22 cellular contexts compared by ENCODE assay signal in genomic region chr2:76311713-76312112, GRCh38.
"Had no signal": no experiment of that assay in that cellular context is flagged by ENCODE, and none has a peak within 500 bp of the region (broad histone marks: within the 10 kb centered on the region; RNA-seq: fewer than 3 reads in every experiment).

No MANE protein-coding gene starts in this region.

- H3K36me3 ChIP-seq: esophagus squamous epithelium, gastrocnemius medialis, heart right ventricle, left lung, lower lobe of right lung had no signal

- H3K9me3 ChIP-seq: esophagus squamous epithelium, gastrocnemius medialis, heart right ventricle, left lung, lower lobe of right lung had no signal

- H3K27me3 ChIP-seq: dorsolateral prefrontal cortex, esophagus squamous epithelium, gastrocnemius medialis, heart right ventricle, left lung had no signal

- H3K27ac ChIP-seq: coronary artery, dorsolateral prefrontal cortex, epithelial cell of prostate, esophagus squamous epithelium, gastrocnemius medialis, heart right ventricle, left lung, lower lobe of right lung had no signal

- H3K4me1 ChIP-seq: esophagus squamous epithelium, gastrocnemius medialis, heart right ventricle, left lung, lower lobe of right lung had no signal

- DNase-seq: dermis blood vessel endothelial cell; dorsolateral prefrontal cortex; effector CD4-positive, alpha-beta T cell; effector memory CD4-positive, alpha-beta T cell; erythroblast; esophagus squamous epithelium; foreskin fibroblast; foreskin melanocyte; gastrocnemius medialis; glutamatergic neuron; head of caudate nucleus; heart right ventricle; hippocampal formation; left cardiac atrium; left lung; left ventricle myocardium superior; lower lobe of right lung; mesenchymal stem cell; midbrain had no signal

- H3K4me3 ChIP-seq: coronary artery, dorsolateral prefrontal cortex, esophagus squamous epithelium, gastrocnemius medialis, heart right ventricle, left lung, lower lobe of right lung had no signal

- ATAC-seq: esophagus mucosa, gastrocnemius medialis, heart right ventricle, left cardiac atrium, left lung, left ventricle myocardium superior, lower lobe of right lung had no signal
